Comparison of ENCODE assay signal across 19 cellular contexts in the genomic region with DNA sequence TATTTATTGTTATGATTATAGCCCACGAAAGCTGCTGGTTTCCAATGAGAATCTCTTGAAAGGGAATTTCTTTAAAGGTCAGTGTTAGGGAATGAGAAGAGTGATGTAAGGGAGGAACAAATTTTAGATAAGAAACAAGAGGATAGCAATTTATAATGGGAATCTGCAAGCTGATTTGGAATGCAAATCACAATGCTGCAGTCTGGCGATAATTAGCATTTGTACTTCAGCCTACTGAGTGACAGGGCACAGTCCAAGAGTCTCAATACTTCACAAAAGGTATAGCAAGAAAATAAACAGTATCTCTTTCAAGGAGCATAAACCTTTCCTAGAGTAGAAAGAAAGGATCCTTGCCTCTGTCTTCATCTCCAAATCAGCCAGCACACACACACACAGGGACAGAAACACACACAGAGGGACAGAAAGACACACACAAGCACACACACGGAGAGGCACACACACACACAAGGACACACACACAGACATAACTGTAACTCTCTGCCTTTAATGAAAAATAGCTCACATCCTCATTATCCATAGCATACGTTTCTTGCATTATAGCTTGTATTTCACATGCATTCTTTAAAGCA. TPM values are rescaled to one million over a fixed set of nuclear protein-coding genes. Genes with fewer than 3 reads are reported as not detected.
DNase-seq lines count a peak whose midpoint lies in the region; ATAC-seq, FAIRE-seq and TF ChIP-seq lines count a peak whose summit lies in the region.
"Had no signal": no experiment of that assay in that cellular context is flagged by ENCODE, and none has a peak within 500 bp of the region (broad histone marks: within the 10 kb centered on the region; RNA-seq: fewer than 3 reads in every experiment).

No MANE protein-coding gene starts in this region.

- in situ Hi-C loops in GM12878 (cut with MboI): no loop called here

- CTCF ChIA-PET in GM12878 (lab: Yijun Ruan, JAX): interaction anchor here (1.0 kb wide), 1 partner anchor 117 kb away, joined by 3 read pairs; no protein-coding TSS in a partner anchor

- no peaks in the 10 kb centered on the region for H3K9me3 ChIP-seq in GM12878 (replicated peaks; ENCODE audit: control insufficient read depth, insufficient read depth, low read length)
- H3K9me3 ChIP-seq: BE2C had no signal

- peak overlapping the region; percentile 93 for H3K27ac Mint-ChIP-seq in glutamatergic neuron (ENCODE audit: unreplicated experiment)
- H3K27ac Mint-ChIP-seq: CD4-positive, alpha-beta T cell had no signal

- no TSS peak for BruUV-seq in GM12878 (replicated peaks; lab: Mats Ljungman, UMichigan)

- TF ChIP-seq EP300 in GM12878 (IDR thresholded peaks at IDR 0.05; ENCODE audit: borderline replicate concordance in 1 of 2, control insufficient read depth in 1 of 2, low read depth in 2 of 2, low read length in 2 of 2): no peak

- H3K9me3 Mint-ChIP-seq in glutamatergic neuron (ENCODE audit: unreplicated experiment): no peaks in the 10 kb centered on the region
- H3K9me3 Mint-ChIP-seq: CD4-positive, alpha-beta T cell had no signal

- no peak for TF ChIP-seq RAD21 in GM12878 (IDR thresholded peaks at IDR 0.05; ENCODE audit: insufficient read depth, low read depth, low read length)

- 13% methylated on average over 4 of the region's 4 CpGs for WGBS in GM12878 (ENCODE audit: insufficient coverage, insufficient replicate concordance, low lambda C conversion rate, missing lambda C conversion rate)

- RAD21 ChIA-PET in GM12878 (lab: Charles Lee; ENCODE audit: unreplicated experiment): no interaction called here

- H3K36me3 ChIP-seq in GM12878 (ENCODE audit: control insufficient read depth in 2 of 2, insufficient read depth in 2 of 2, low read length in 1 of 2): no peaks in the 10 kb centered on the region
- H3K36me3 ChIP-seq: BE2C had no signal

- peaks cover 31% of the 10 kb centered on the region for H3K4me1 Mint-ChIP-seq in glutamatergic neuron (ENCODE audit: low read depth, unreplicated experiment)

- intact Hi-C loops in GM12878 (cut with micrococcal nuclease; ENCODE audit: unreplicated experiment): no loop called here

- no peaks in the 10 kb centered on the region for H3K27me3 Mint-ChIP-seq in glutamatergic neuron (ENCODE audit: unreplicated experiment)
- H3K27me3 Mint-ChIP-seq: CD4-positive, alpha-beta T cell had no signal

- no peaks in the 10 kb centered on the region for H3K79me2 ChIP-seq in GM12878 (ENCODE audit: control insufficient read depth, insufficient read depth, low read length)

- TF ChIP-seq POLR2A in GM12878 (IDR thresholded peaks at IDR 0.05; ENCODE audit: low read depth, low read length): no peak

- no peaks in the 10 kb centered on the region for H3K27me3 ChIP-seq in GM12878 (replicated peaks in 1 of 2; ENCODE audit: control insufficient read depth in 2 of 2, insufficient read depth in 2 of 2, low read length in 1 of 2)
- H3K27me3 ChIP-seq: BE2C had no signal

- no peak for FAIRE-seq in GM12878 (lab: Jason Lieb, UNC)
- FAIRE-seq: G401.6, GM12891, GM18507 had no signal

- H3K4me1 ChIP-seq in GM12878 (ENCODE audit: control insufficient read depth, insufficient read depth, low read length): no peaks in the 10 kb centered on the region
- H3K4me1 ChIP-seq: BE2C had no signal

- H3K4me2 ChIP-seq in GM12878 (ENCODE audit: control insufficient read depth, insufficient read depth): no peak overlapping the region

- H3K4me3 Mint-ChIP-seq in glutamatergic neuron (ENCODE audit: unreplicated experiment): peak overlapping the region; percentile 83
- H3K4me3 Mint-ChIP-seq: CD4-positive, alpha-beta T cell had no signal

- ATAC-seq in GM12878: peak; percentile 33
- no peak for ATAC-seq in HG02970 (IDR thresholded peaks at IDR 0.05; ENCODE audit: low FRiP score, unreplicated experiment)
- no peak for ATAC-seq in HG03139 (IDR thresholded peaks at IDR 0.05; ENCODE audit: unreplicated experiment)

- H3K9ac ChIP-seq in GM12878 (ENCODE audit: control insufficient read depth, insufficient read depth, low read length): no peak overlapping the region

- no peak overlapping the region for H2AFZ ChIP-seq in GM12878 (ENCODE audit: control insufficient read depth, low read depth, low read length)

- peak; percentile 62 for DNase-seq in NCI-H526 treated with DMSO at 0.1 percent for 48 hours (lab: John Stamatoyannopoulos, UW)
- DNase-seq in GM12878 (ENCODE audit: low read depth, low spot score): no peak
- DNase-seq in glutamatergic neuron: no peak
- no peak for DNase-seq in NCI-H187 (lab: John Stamatoyannopoulos, UW)
- DNase-seq: BE2C; CD4-positive, alpha-beta T cell; DMS79 treated with DMSO at 0.1 percent for 48 hours; GOT3; KBM-7; NCI-H1417 treated with DMSO at 0.1 percent for 48 hours; NCI-H2029 treated with DMSO at 0.1 percent for 48 hours; NCI-H2171 treated with DMSO at 0.1 percent for 48 hours had no signal

- POLR2A ChIA-PET in GM12878 (lab: Charles Lee): interaction anchor here (0.6 kb wide), 1 partner anchor 117 kb away, joined by 3 read pairs; no protein-coding TSS in a partner anchor

- no peaks in the 10 kb centered on the region for H4K20me1 ChIP-seq in GM12878 (ENCODE audit: control insufficient read depth, insufficient read depth)

- no peaks in the 10 kb centered on the region for H3K36me3 Mint-ChIP-seq in glutamatergic neuron (ENCODE audit: unreplicated experiment)

- SMC1A ChIA-PET in GM12878 (lab: Charles Lee; ENCODE audit: uncharacterized antibody, unreplicated experiment): interaction anchor here (1.1 kb wide), 1 partner anchor 9 kb away, joined by 4 read pairs; no protein-coding TSS in a partner anchor

- no peak overlapping the region for H3K4me3 ChIP-seq in GM12878

- H3K27ac ChIP-seq in GM12878 (ENCODE audit: control insufficient read depth, insufficient read depth) (no peak overlapping the region), temporal lobe (ENCODE audit: low read depth, low read length) (peak overlapping the region; percentile 83)
- H3K27ac ChIP-seq: RWPE1 had no signal

- no peak for TF ChIP-seq CTCF in GM12878 (IDR thresholded peaks at IDR 0.05 in 2 of 3, conservative IDR thresholded peaks at IDR 0.05 in 1 of 3; ENCODE audit: control insufficient read depth in 2 of 3, extremely low read depth in 1 of 3, insufficient read depth in 1 of 3, low read depth in 3 of 3, low read length in 3 of 3)
- no peak for TF ChIP-seq CTCF in glutamatergic neuron (IDR thresholded peaks at IDR 0.05; ENCODE audit: partially characterized antibody, unreplicated experiment)

TF ChIP-seq in GM12878, 131 proteins besides CTCF, POLR2A, EP300 and RAD21 (continues in another document):
- no peak for TF ChIP-seq CREB1 (IDR thresholded peaks at IDR 0.05; ENCODE audit: low read depth)
- TF ChIP-seq, protein P1, sequence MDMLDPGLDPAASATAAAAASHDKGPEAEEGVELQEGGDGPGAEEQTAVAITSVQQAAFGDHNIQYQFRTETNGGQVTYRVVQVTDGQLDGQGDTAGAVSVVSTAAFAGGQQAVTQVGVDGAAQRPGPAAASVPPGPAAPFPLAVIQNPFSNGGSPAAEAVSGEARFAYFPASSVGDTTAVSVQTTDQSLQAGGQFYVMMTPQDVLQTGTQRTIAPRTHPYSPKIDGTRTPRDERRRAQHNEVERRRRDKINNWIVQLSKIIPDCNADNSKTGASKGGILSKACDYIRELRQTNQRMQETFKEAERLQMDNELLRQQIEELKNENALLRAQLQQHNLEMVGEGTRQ (IDR thresholded peaks at IDR 0.05; ENCODE audit: borderline replicate concordance, low read depth, low read length): no peak
- no peak for TF ChIP-seq HDGF (IDR thresholded peaks at IDR 0.05)
- TF ChIP-seq CEBPB (IDR thresholded peaks at IDR 0.05; ENCODE audit: borderline replicate concordance in 1 of 2, low read depth in 2 of 2, low read length in 2 of 2): no peak
- TF ChIP-seq TCF3 (IDR thresholded peaks at IDR 0.05; ENCODE audit: borderline replicate concordance, insufficient read depth, low read depth, low read length): no peak
- no peak for TF ChIP-seq ESRRA (IDR thresholded peaks at IDR 0.05; ENCODE audit: low read length)

RNA-seq across cellular contexts. Expression of a gene that starts 1.2 kb away (rescaled TPM):
- 65.4 and 69.8 TPM in 2 replicates for total RNA-seq in GM12878 (2013; cell fraction: nucleolus; rRNA removed)
- 15.4 and 24.1 TPM in 2 replicates for total RNA-seq in GM12878 (2014; rRNA removed)
- 20.3 and 22.9 TPM in 2 replicates for total RNA-seq in GM12878 (2014; rRNA removed; fragmentation: Illumina TruSeq; extraction: Trizol)
- total RNA-seq in GM12878 (2021): 18.6 and 19.4 TPM in 2 replicates
- polyA plus RNA-seq in GM12878 (2011; ENCODE audit: low read depth): 0.71 TPM
- polyA plus RNA-seq in GM12878 (2011; rRNA removed): 12.4 and 14.1 TPM in 2 replicates
- polyA plus RNA-seq in GM12878 (2011; cell fraction: cytosol; rRNA removed): 9.6 and 11.8 TPM in 2 replicates
- 4.4 and 5.9 TPM in 2 replicates for polyA plus RNA-seq in GM12878 (2011; cell fraction: nucleus; rRNA removed)
- polyA plus RNA-seq in GM12878 (2012): 0.12 and 0.22 TPM in 2 replicates
- 19.5 and 26.6 TPM in 2 replicates for polyA plus RNA-seq in GM12878 (2014; fragmentation: Illumina TruSeq; extraction: Trizol)
- polyA plus RNA-seq in GM12878 (2014; fragmentation: Nextera tagmentation; extraction: Ambion mirVana): 10 to 100 TPM; 16.0 to 16.1 TPM
- polyA plus RNA-seq in GM12878 (2014; rRNA removed): 10.0 and 11.9 TPM in 2 replicates
- 10 to 100 TPM; 21.7 to 22.4 TPM for polyA plus RNA-seq in GM12878 (2016; fragmentation: Nextera tagmentation; extraction: Ambion mirVana)
- polyA minus RNA-seq in GM12878 (2011; rRNA and poly(A)+ RNA removed): 21.7 and 27.1 TPM in 2 replicates
- 3.4 and 6.0 TPM in 2 replicates for polyA minus RNA-seq in GM12878 (2011; cell fraction: cytosol; rRNA and poly(A)+ RNA removed)
- 4.0 and 10.8 TPM in 2 replicates for polyA minus RNA-seq in GM12878 (2011; cell fraction: nucleus; rRNA and poly(A)+ RNA removed)
- total RNA-seq in glutamatergic neuron (ENCODE audit: unreplicated experiment): 97.4 TPM
- 1,906 TPM for total RNA-seq in temporal lobe
- total RNA-seq: CD4-positive, alpha-beta T cell had no signal

Comparison
In these comparisons a context has a peak if more than half of its experiments do, and no peak if none do; other contexts are left out.
1. RNA of a gene that starts 1.2 kb away (total RNA-seq): 1,906 TPM in temporal lobe (single experiment); 97.4 TPM in glutamatergic neuron (single experiment) and 15.4 to 69.8 TPM in GM12878; every median in the first group is over 10 times any median in the second.